In the genomic region with DNA sequence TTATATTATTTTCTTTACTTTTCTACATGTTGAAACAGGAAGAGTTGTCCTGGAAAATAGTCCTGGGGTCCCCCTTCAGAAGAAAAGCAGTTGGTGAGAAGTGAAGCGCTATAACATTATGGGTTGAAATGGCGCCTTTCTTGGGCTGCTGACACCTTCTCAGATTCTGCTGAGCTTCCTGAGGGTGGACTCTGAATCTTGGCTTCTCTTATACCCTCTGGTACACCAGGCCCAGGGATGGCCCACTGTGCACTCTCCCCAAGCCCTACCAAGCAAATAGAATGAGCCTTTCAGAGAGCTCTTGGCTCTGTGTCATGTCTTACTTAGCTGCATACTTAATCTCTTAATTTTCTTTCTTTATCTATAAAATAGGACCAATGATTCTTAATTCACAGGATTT, we compare ENCODE assay signal across 17 cellular contexts. TPM values are rescaled to one million over a fixed set of nuclear protein-coding genes. Genes with fewer than 3 reads are reported as not detected.
DNase-seq lines count a peak whose midpoint lies in the region; ATAC-seq and TF ChIP-seq lines count a peak whose summit lies in the region.
"Had no signal": no experiment of that assay in that cellular context is flagged by ENCODE, and none has a peak within 500 bp of the region (broad histone marks: within the 10 kb centered on the region; RNA-seq: fewer than 3 reads in every experiment).

No MANE protein-coding gene starts in this region.

- H3K4me3 ChIP-seq in CD4-positive, alpha-beta memory T cell (ENCODE audit: low read length in 2 of 2) = no peak overlapping the region
- H3K4me3 ChIP-seq: BLaER1 treated with 17β-estradiol and CSF1 and Interleukin-3, amounts not matched to agents 10 nM and 100 nM; Peyer's patch had no signal

- H3K36me3 Mint-ChIP-seq in CD4-positive, alpha-beta memory T cell = peaks cover 40 to 68% of the 10 kb centered on the region in 2 donors
- H3K36me3 Mint-ChIP-seq in T-helper 17 cell (ENCODE audit: low read depth) = peaks cover 3% of the 10 kb centered on the region
- peaks cover 20% of the 10 kb centered on the region for H3K36me3 Mint-ChIP-seq in natural killer cell

- peak; percentile 15 for DNase-seq in activated T-cell treated with anti-CD3 and anti-CD28 coated beads, Interleukin-2, amount 50 U/mL, for 1 hour
- DNase-seq in activated T-cell treated with anti-CD3 and anti-CD28 coated beads for 4 hours = no peak
- no peak for DNase-seq in CD4-positive, alpha-beta memory T cell
- no peak for DNase-seq in T-helper 17 cell
- DNase-seq in natural killer cell = no peak
- DNase-seq in OCI-M2 (lab: John Stamatoyannopoulos, UW; ENCODE audit: unreplicated experiment) = no peak
- no peak for DNase-seq in 8988T
- DNase-seq: Caco-2, GDM1, H7, HFFc6, KBM-7, MV-4-11, NCI-H1694 treated with DMSO at 0.1 percent for 48 hours had no signal

- H3K9me3 ChIP-seq in CD4-positive, alpha-beta memory T cell (ENCODE audit: control insufficient read depth in 1 of 2, low read length in 2 of 2) = no peaks in the 10 kb centered on the region
- H3K9me3 ChIP-seq in T-helper 17 cell (ENCODE audit: control insufficient read depth, low read length, poor library complexity, severe bottlenecking) = no peaks in the 10 kb centered on the region
- H3K9me3 ChIP-seq: BLaER1 treated with 17β-estradiol and CSF1 and Interleukin-3, amounts not matched to agents 10 nM and 100 nM; Caco-2; Peyer's patch had no signal

- CTCF ChIA-PET in CD4-positive, alpha-beta memory T cell (lab: Charles Lee; ENCODE audit: partially characterized antibody) = interaction anchor here (1.0 to 1.8 kb wide), 5 partner anchors 8 to 124 kb away, joined by 3 to 5 read pairs (median 4); partner anchors contain the start of gene CD247

- no peak for TF ChIP-seq CTCF in natural killer cell (IDR thresholded peaks at IDR 0.05)

- ATAC-seq in T-helper 17 cell (no peak), natural killer cell (peak; percentile 10 to 31 (median 10))
- ATAC-seq: HepG2 had no signal

- no peak overlapping the region for H3K27ac ChIP-seq in CD4-positive, alpha-beta memory T cell (ENCODE audit: low read depth, low read length)
- H3K27ac ChIP-seq: BLaER1 treated with 17β-estradiol and CSF1 and Interleukin-3, amounts not matched to agents 10 nM and 100 nM; Peyer's patch had no signal

- intact Hi-C loops in CD4-positive, alpha-beta memory T cell (cut with micrococcal nuclease) = no loop called here
- intact Hi-C loops in natural killer cell (cut with micrococcal nuclease) = loop anchor here (1.0 kb wide), 1 partner anchor 41 kb away; no protein-coding TSS in a partner anchor

- POLR2A ChIA-PET in CD4-positive, alpha-beta memory T cell (lab: Charles Lee; ENCODE audit: partially characterized antibody) = interaction anchor here (1.3 to 5.8 kb wide), 5 partner anchors 9 to 41 kb away, joined by 4 to 55 read pairs (median 5); partner anchors contain the start of gene CD247

- H3K4me1 ChIP-seq in CD4-positive, alpha-beta memory T cell (ENCODE audit: insufficient read depth, low read length) = peaks cover 100% of the 10 kb centered on the region
- H3K4me1 ChIP-seq: BLaER1 treated with 17β-estradiol and CSF1 and Interleukin-3, amounts not matched to agents 10 nM and 100 nM; Caco-2; Peyer's patch had no signal

- H3K4me3 Mint-ChIP-seq in CD4-positive, alpha-beta memory T cell = peak overlapping the region in 3 of 8 donors; percentile 23 to 67 (median 30)
- H3K4me3 Mint-ChIP-seq in T-helper 17 cell = no peak overlapping the region
- H3K4me3 Mint-ChIP-seq in natural killer cell = peak overlapping the region; percentile 57
- H3K4me3 Mint-ChIP-seq: HFFc6 had no signal

- H3K9me3 Mint-ChIP-seq in CD4-positive, alpha-beta memory T cell = peaks cover 0 to 4% (median 0%) of the 10 kb centered on the region in 8 donors
- no peaks in the 10 kb centered on the region for H3K9me3 Mint-ChIP-seq in natural killer cell
- H3K9me3 Mint-ChIP-seq: HFFc6 had no signal

- no peaks in the 10 kb centered on the region for H3K27me3 ChIP-seq in CD4-positive, alpha-beta memory T cell (ENCODE audit: insufficient read depth, low read length)
- H3K27me3 ChIP-seq: BLaER1 treated with 17β-estradiol and CSF1 and Interleukin-3, amounts not matched to agents 10 nM and 100 nM; Peyer's patch had no signal

- no peaks in the 10 kb centered on the region for H3K27me3 Mint-ChIP-seq in CD4-positive, alpha-beta memory T cell
- H3K27me3 Mint-ChIP-seq in T-helper 17 cell (no peaks in the 10 kb centered on the region), natural killer cell (ENCODE audit: low read depth in 2 of 2) (no peaks in the 10 kb centered on the region)

- peaks cover 19% of the 10 kb centered on the region for H3K36me3 ChIP-seq in CD4-positive, alpha-beta memory T cell (ENCODE audit: insufficient read depth, low read length)
- H3K36me3 ChIP-seq: BLaER1 treated with 17β-estradiol and CSF1 and Interleukin-3, amounts not matched to agents 10 nM and 100 nM; Peyer's patch had no signal

- peak overlapping the region in 5 of 7 donors; percentile 67 to 100 (median 73) for H3K27ac Mint-ChIP-seq in CD4-positive, alpha-beta memory T cell
- H3K27ac Mint-ChIP-seq in T-helper 17 cell = peak overlapping the region; percentile 98
- H3K27ac Mint-ChIP-seq in natural killer cell = peak overlapping the region; percentile 91 to 100
- H3K27ac Mint-ChIP-seq: HFFc6 had no signal

- peaks cover 68 to 100% (median 84%) of the 10 kb centered on the region in 4 donors for H3K4me1 Mint-ChIP-seq in CD4-positive, alpha-beta memory T cell
- H3K4me1 Mint-ChIP-seq in T-helper 17 cell (peaks cover 66% of the 10 kb centered on the region), natural killer cell (peaks cover 98% of the 10 kb centered on the region in 2 donors)

RNA-seq across cellular contexts. Expression of gene CD247, which starts 42.3 kb away (rescaled TPM):
- total RNA-seq in CD4-positive, alpha-beta memory T cell = 100 to 1,000 TPM; 340 to 341 TPM
- polyA plus RNA-seq in CD4-positive, alpha-beta memory T cell = 100 to 1,000 TPM; 260 to 404 TPM
- total RNA-seq in T-helper 17 cell = 100 to 1,000 TPM; 265 to 295 TPM
- 1,000 to 10,000 TPM; 1,027 to 1,374 (median 1,309) TPM for total RNA-seq in natural killer cell
- total RNA-seq: Caco-2, HFFc6 had no signal
- polyA plus RNA-seq: HepG2 had no signal
